30 cellular contexts compared by ENCODE assay signal in genomic region chr4:129384974-129385373, GRCh38.
"Had no signal": no experiment of that assay in that cellular context is flagged by ENCODE, and none has a peak within 500 bp of the region (broad histone marks: within the 10 kb centered on the region; RNA-seq: fewer than 3 reads in every experiment).

No MANE protein-coding gene starts in this region.

- H3K4me3 ChIP-seq: ascending aorta, heart left ventricle, pancreas, prostate gland, sigmoid colon, stomach, thyroid gland, upper lobe of right lung had no signal

- H3K36me3 ChIP-seq: ascending aorta, brain microvascular endothelial cell, heart left ventricle, pancreas, prostate gland, sigmoid colon, stomach, thyroid gland, upper lobe of right lung, WERI-Rb-1 had no signal

- FAIRE-seq: pancreas, small intestine had no signal

- DNase-seq: activated CD4-positive, alpha-beta memory T cell treated with anti-CD3 and anti-CD28 coated beads, Interleukin-2, amount 10 ng/mL, durations not matched to agents 7 days and 5 days; activated CD4-positive, alpha-beta T cell treated with anti-CD3 and anti-CD28 coated beads, Interleukin-2, amount 10 ng/mL, durations not matched to agents 24 days and 14 days; activated CD8-positive, alpha-beta memory T cell treated with anti-CD3 and anti-CD28 coated beads, Interleukin-2, amount 50 U/mL, for 48 hours; activated gamma-delta T cell; activated naive CD4-positive, alpha-beta T cell treated with anti-CD3 and anti-CD28 coated beads, Interleukin-2, amount 10 ng/mL, durations not matched to agents 7 days and 5 days; activated naive CD8-positive, alpha-beta T cell treated with anti-CD3 and anti-CD28 coated beads, Interleukin-2, amount 10 ng/mL, durations not matched to agents 7 days and 5 days; activated T-cell treated with anti-CD3 and anti-CD28 coated beads, Interleukin-2, amount 50 U/mL, for 24 hours; central memory CD4-positive, alpha-beta T cell; erythroblast; foreskin fibroblast; heart left ventricle; hypothalamus; immature natural killer cell; mesenchymal stem cell; naive thymus-derived CD8-positive, alpha-beta T cell; nucleus accumbens; pancreas; sigmoid colon; small intestine; stimulated activated CD4-positive, alpha-beta T cell treated with anti-CD3 and anti-CD28 coated beads, Interleukin-1b, Interleukin-23, amount 100 ng/mL, for 48 hours; stimulated activated naive B cell treated with anti-CD40 and anti-IgM and Interleukin-4, amounts not matched to agents 10 μg/mL and 1 μg/mL and 100 μg/mL, for 72 hours; stomach; T-helper 9 cell; thyroid gland; upper lobe of right lung; WERI-Rb-1 had no signal

- ATAC-seq: activated CD4-positive, CD25-positive, alpha-beta regulatory T cell treated with anti-CD3 and anti-CD28 coated beads, Interleukin-2, amount 50 U/mL, for 24 hours; heart left ventricle; naive thymus-derived CD8-positive, alpha-beta T cell; pancreas; stimulated activated naive B cell treated with anti-CD40 and anti-IgM and Interleukin-4, amounts not matched to agents 10 μg/mL and 1 μg/mL and 100 μg/mL, for 72 hours; upper lobe of right lung had no signal

- H3K27me3 ChIP-seq: ascending aorta, brain microvascular endothelial cell, heart left ventricle, pancreas, sigmoid colon, stomach, thyroid gland, upper lobe of right lung had no signal
